In the genomic region with DNA sequence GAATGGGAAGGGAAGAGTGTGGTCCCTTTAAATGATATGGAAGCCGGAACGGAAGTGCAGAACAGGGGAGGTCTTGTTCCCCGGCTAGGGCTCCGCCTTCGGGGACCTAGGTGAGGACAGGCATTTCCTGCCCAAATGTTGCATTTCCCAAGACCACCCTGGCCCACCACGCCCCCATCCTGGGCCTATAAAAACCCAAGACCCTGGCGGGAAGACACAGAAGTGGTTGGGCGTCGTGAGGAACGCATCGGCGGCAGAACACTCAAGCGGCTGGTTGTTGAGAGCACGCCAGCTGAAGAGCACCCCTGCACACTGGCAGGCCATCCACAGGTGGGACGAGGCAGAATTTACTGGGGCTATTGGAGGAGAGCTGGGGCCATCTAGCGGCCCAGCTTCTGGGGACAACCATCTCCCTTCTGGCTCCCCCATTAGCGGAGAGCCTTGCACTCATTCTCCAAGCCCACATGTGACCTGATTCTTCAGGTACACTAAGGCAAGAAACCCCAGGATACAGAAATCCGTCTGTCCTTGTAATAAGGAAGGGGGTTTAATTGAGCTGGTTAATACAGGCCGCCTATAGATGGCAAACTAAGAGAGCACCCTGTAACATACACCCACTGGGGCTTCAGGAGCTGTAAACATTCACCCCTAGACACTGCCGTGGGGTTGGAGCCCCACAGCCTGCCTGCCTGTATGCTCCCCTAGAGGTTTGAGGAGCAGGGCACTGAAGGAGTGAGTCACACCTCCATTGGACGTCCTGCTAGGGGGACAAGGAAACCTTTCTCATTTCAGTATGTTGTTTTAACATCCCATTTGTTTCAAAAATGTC, we compare ENCODE assay signal across 17 cellular contexts.
DNase-seq lines count a peak whose midpoint lies in the region; FAIRE-seq and TF ChIP-seq lines count a peak whose summit lies in the region.
"Had no signal": no experiment of that assay in that cellular context is flagged by ENCODE, and none has a peak within 500 bp of the region (broad histone marks: within the 10 kb centered on the region; RNA-seq: fewer than 3 reads in every experiment).

No MANE protein-coding gene starts in this region.

- peak; percentile 74 for DNase-seq in H9
- DNase-seq in SK-MEL-5 (ENCODE audit: low read depth, low spot score): peak; percentile 74
- DNase-seq in iPS-NIHi11 (ENCODE audit: low spot score): peak; percentile 8
- DNase-seq in small intestine: peak; percentile 16
- no peak for DNase-seq in stimulated activated CD4-positive, alpha-beta T cell treated with anti-CD3 and anti-CD28 coated beads, Interleukin-1b, Interleukin-23, amount 100 ng/mL, for 48 hours
- no peak for DNase-seq in RWPE1 (ENCODE audit: low spot score)
- no peak for DNase-seq in hypothalamus (lab: John Stamatoyannopoulos, UW)
- no peak for DNase-seq in inferior parietal cortex (ENCODE audit: extremely low spot score)
- DNase-seq: activated naive CD4-positive, alpha-beta T cell; CD8-positive, alpha-beta T cell; NCI-H1105 treated with DMSO at 0.1 percent for 48 hours; NCI-H524 treated with DMSO at 0.1 percent for 48 hours; SIG-M5; substantia nigra had no signal

- peaks cover 1% of the 10 kb centered on the region; the same call in 1 of the 2 replicates for H3K27me3 Mint-ChIP-seq in H9 (ENCODE audit: low read depth)
- H3K27me3 Mint-ChIP-seq: brain had no signal

- no peak overlapping the region for H4K5ac ChIP-seq in H9 (ENCODE audit: insufficient read length, low read depth, low read length)

- H2BK5ac ChIP-seq in H9 (ENCODE audit: insufficient read length, low read length): no peak overlapping the region

- WGBS in H9 (ENCODE audit: extremely low coverage, insufficient read length, low lambda C conversion rate): no CpG with 5 or more reads among the region's 21 CpGs
- 68 to 85% (median 74%) methylated on average over 21 of the region's 21 CpGs for WGBS in small intestine, 3 donors

- H3K18ac ChIP-seq in H9 (ENCODE audit: insufficient read length, low read depth, low read length): no peak overlapping the region

- H4K20me1 ChIP-seq in H9 (ENCODE audit: control insufficient read depth, insufficient read depth, insufficient read length): no peaks in the 10 kb centered on the region

- no peak overlapping the region for H2BK12ac ChIP-seq in H9 (ENCODE audit: insufficient read length, low read depth, low read length)

- H3K4me1 Mint-ChIP-seq in H9: no peaks in the 10 kb centered on the region
- H3K4me1 Mint-ChIP-seq: brain had no signal

- H3K79me1 ChIP-seq in H9 (ENCODE audit: insufficient read depth, low read depth, low read length, poor library complexity, severe bottlenecking): no peaks in the 10 kb centered on the region

- no peak overlapping the region for H3K27ac ChIP-seq in H9 (ENCODE audit: insufficient read length, low read depth, low read length)
- H3K27ac ChIP-seq in small intestine (ENCODE audit: low read depth in 1 of 2, low read length in 1 of 2): no peak overlapping the region
- no peak overlapping the region for H3K27ac ChIP-seq in RWPE1
- H3K27ac ChIP-seq: gastroesophageal sphincter, skin epidermis had no signal

- H3K27me3 ChIP-seq in H9 (ENCODE audit: insufficient read depth, low read length) (no peaks in the 10 kb centered on the region), small intestine (ENCODE audit: control insufficient read depth in 2 of 2, insufficient read depth in 2 of 2, low read length in 2 of 2) (no peaks in the 10 kb centered on the region)
- H3K27me3 ChIP-seq: gastroesophageal sphincter had no signal

- no peaks in the 10 kb centered on the region for H3K4me1 ChIP-seq in H9 (ENCODE audit: insufficient read depth, low read length)
- H3K4me1 ChIP-seq in small intestine (ENCODE audit: control insufficient read depth in 2 of 2, insufficient read depth in 1 of 2, low read depth in 1 of 2, low read length in 1 of 2): no peaks in the 10 kb centered on the region
- H3K4me1 ChIP-seq: gastroesophageal sphincter had no signal

- no peak overlapping the region for H3T11ph ChIP-seq in H9 (ENCODE audit: low read length)

- no peak overlapping the region for H2BK20ac ChIP-seq in H9 (ENCODE audit: low read depth, low read length, poor library complexity, severe bottlenecking)

- in situ Hi-C loops in SK-MEL-5 (cut with HindIII; ENCODE audit: low pct_unique_long_range_greater_than_20kb, low sequenced_read_pairs): no loop called here

- H2AFZ ChIP-seq in H9 (ENCODE audit: low read length): no peak overlapping the region

- no peaks in the 10 kb centered on the region for H3K9me3 Mint-ChIP-seq in H9
- H3K9me3 Mint-ChIP-seq: brain had no signal

- TF ChIP-seq CTCF in H9 (conservative IDR thresholded peaks at IDR 0.05) (peak; percentile 66), RWPE1 (conservative IDR thresholded peaks at IDR 0.05; ENCODE audit: low read depth) (no peak)

- no peak overlapping the region for H3K23ac ChIP-seq in H9 (ENCODE audit: insufficient read length, low read depth, low read length)

- no peaks in the 10 kb centered on the region; a peak in 1 of 7 replicates for H3K36me3 Mint-ChIP-seq in H9 (ENCODE audit: insufficient read depth in 1 of 3, low read depth in 3 of 3)
- H3K36me3 Mint-ChIP-seq: brain; CD8-positive, alpha-beta T cell had no signal

- no peak overlapping the region for H4K91ac ChIP-seq in H9 (ENCODE audit: insufficient read length, low read depth, low read length)

- H2BK120ac ChIP-seq in H9 (ENCODE audit: low read depth, low read length, poor library complexity, severe bottlenecking): no peak overlapping the region

- H3K9me3 ChIP-seq in H9 (ENCODE audit: control insufficient read depth, low read depth, low read length): no peaks in the 10 kb centered on the region
- H3K9me3 ChIP-seq in small intestine (ENCODE audit: control insufficient read depth, low read depth): no peaks in the 10 kb centered on the region
- H3K9me3 ChIP-seq: gastroesophageal sphincter had no signal

- no peak overlapping the region for H4K8ac ChIP-seq in H9 (replicated peaks; ENCODE audit: insufficient read length, low read depth, low read length)

- H3K23me2 ChIP-seq in H9 (ENCODE audit: insufficient read length, low read depth, low read length, poor library complexity, severe bottlenecking): no peaks in the 10 kb centered on the region

- H3K14ac ChIP-seq in H9 (ENCODE audit: insufficient read depth, low read length): no peak overlapping the region

- H3K4me3 ChIP-seq in small intestine (ENCODE audit: low read depth in 1 of 2, low read length in 2 of 2): peak overlapping the region in 1 of 2 donors; percentile 23
- H3K4me3 ChIP-seq: gastroesophageal sphincter, skin epidermis had no signal

- no peak overlapping the region for H3K4me2 ChIP-seq in H9 (ENCODE audit: insufficient read depth, insufficient read length, low read length)

- no peak overlapping the region for H2BK15ac ChIP-seq in H9 (ENCODE audit: low read depth, low read length)

- no peak for FAIRE-seq in small intestine (lab: Jason Lieb, UNC)

- POLR2A ChIA-PET in RWPE1 (lab: Yijun Ruan, JAX; ENCODE audit: low non-redundant PET): no interaction called here

- CTCF ChIA-PET in RWPE1 (lab: Yijun Ruan, JAX): no interaction called here

- H3K4ac ChIP-seq in H9 (ENCODE audit: low read depth, low read length): no peak overlapping the region

- H3K4me3 Mint-ChIP-seq in H9: peak overlapping the region in 1 of 2 experiments; percentile 45; a peak in 2 of 5 replicates
- H3K4me3 Mint-ChIP-seq: brain; CD8-positive, alpha-beta T cell had no signal

- no peak overlapping the region for H3K9ac ChIP-seq in H9 (ENCODE audit: extremely low read depth, insufficient read length, low read length)

- H3K27ac Mint-ChIP-seq in H9: no peak overlapping the region
- H3K27ac Mint-ChIP-seq: brain; CD8-positive, alpha-beta T cell had no signal

- H3K36me3 ChIP-seq in small intestine (ENCODE audit: control insufficient read depth in 2 of 2, insufficient read depth in 2 of 2, low read length in 2 of 2): no peaks in the 10 kb centered on the region
- H3K36me3 ChIP-seq: gastroesophageal sphincter had no signal

- H3K56ac ChIP-seq in H9 (ENCODE audit: insufficient read length, low read depth, low read length): no peak overlapping the region

- no peaks in the 10 kb centered on the region for H3K79me2 ChIP-seq in H9 (ENCODE audit: insufficient read depth, low read length)

- H2AK5ac ChIP-seq in H9 (ENCODE audit: insufficient read length, low read length): no peak overlapping the region

Comparison
In these comparisons a context has a peak if more than half of its experiments do, and no peak if none do; other contexts are left out.
1. DNase-seq: peak in H9 (single experiment), SK-MEL-5 (single experiment), iPS-NIHi11 (single experiment) and small intestine (single experiment); none in stimulated activated CD4-positive, alpha-beta T cell treated with anti-CD3 and anti-CD28 coated beads, Interleukin-1b, Interleukin-23, amount 100 ng/mL, for 48 hours (single experiment), RWPE1 (single experiment), hypothalamus (0 of 51) and inferior parietal cortex (single experiment).